In the genomic region with DNA sequence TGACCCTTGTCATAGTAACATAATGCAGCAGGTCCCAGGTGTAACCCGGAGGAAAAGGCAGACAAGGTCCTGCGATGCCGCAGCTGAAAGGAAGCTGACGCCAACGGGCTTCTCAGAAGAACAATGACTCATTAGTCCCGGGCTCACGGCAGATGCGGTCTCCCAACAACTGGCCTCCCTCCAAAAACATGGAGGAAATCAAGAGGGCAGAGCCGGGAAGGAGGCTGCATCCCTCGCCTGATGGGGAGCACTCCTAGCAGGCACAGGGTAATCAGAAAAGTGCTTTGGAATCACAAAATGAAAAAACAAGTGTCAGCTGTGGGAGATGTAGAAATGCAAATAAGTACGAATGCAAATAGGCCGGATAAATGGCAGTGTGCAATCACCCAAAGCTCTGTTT, we compare ENCODE assay signal across 9 cellular contexts.
DNase-seq lines count a peak whose midpoint lies in the region; ATAC-seq, FAIRE-seq and TF ChIP-seq lines count a peak whose summit lies in the region.
"Had no signal": no experiment of that assay in that cellular context is flagged by ENCODE, and none has a peak within 500 bp of the region (broad histone marks: within the 10 kb centered on the region; RNA-seq: fewer than 3 reads in every experiment).

No MANE protein-coding gene starts in this region.

- DNase-seq in EH (ENCODE audit: low read depth) (peak; percentile 87), NCI-H69 (lab: John Stamatoyannopoulos, UW) (peak; percentile 97), coronary artery (ENCODE audit: low spot score) (peak; percentile 82), pancreas (peak in 3 of 6 donors; percentile 54 to 69 (median 61)), stomach (no peak), immature natural killer cell (no peak)
- DNase-seq: activated T-cell treated with anti-CD3 and anti-CD28 coated beads, Interleukin-2, amount 50 U/mL, for 48 hours had no signal

- H3K27ac ChIP-seq in coronary artery, result peak overlapping the region in 1 of 2 donors; percentile 33
- peak overlapping the region in 3 of 4 donors; percentile 16 to 70 (median 38) for H3K27ac ChIP-seq in pancreas
- peak overlapping the region in 2 of 5 donors; percentile 14 to 17 for H3K27ac ChIP-seq in stomach

- no peak overlapping the region for H3K4me3 Mint-ChIP-seq in immature natural killer cell

- TF ChIP-seq CTCF in coronary artery (IDR thresholded peaks at IDR 0.05), result no peak
- TF ChIP-seq CTCF in pancreas (IDR thresholded peaks at IDR 0.05), result no peak
- TF ChIP-seq CTCF in stomach (IDR thresholded peaks at IDR 0.05), result no peak

- FAIRE-seq in pancreas (lab: Jason Lieb, UNC), result no peak

- H3K27me3 Mint-ChIP-seq in immature natural killer cell (ENCODE audit: low read depth in 3 of 3), result peaks cover 0 to 5% (median 3%) of the 10 kb centered on the region in 3 donors

- TF ChIP-seq POLR2A in stomach (IDR thresholded peaks at IDR 0.05), result no peak

- H3K36me3 Mint-ChIP-seq in immature natural killer cell, result no peaks in the 10 kb centered on the region

- H3K9me3 Mint-ChIP-seq in immature natural killer cell, result no peaks in the 10 kb centered on the region

- H3K9me3 ChIP-seq in pancreas (no peaks in the 10 kb centered on the region), stomach (no peaks in the 10 kb centered on the region)

- H3K27me3 ChIP-seq in pancreas (no peaks in the 10 kb centered on the region), stomach (no peaks in the 10 kb centered on the region)

- WGBS in pancreas, 2 donors, result 31 to 63% methylated on average over 12 of the region's 12 CpGs
- WGBS in stomach, 5 donors, result 43 to 65% (median 59%) methylated on average over 12 of the region's 12 CpGs

- TF ChIP-seq EP300 in stomach (IDR thresholded peaks at IDR 0.05), result no peak

- no peaks in the 10 kb centered on the region for H3K4me1 Mint-ChIP-seq in immature natural killer cell

- H3K4me3 ChIP-seq in coronary artery, result peak overlapping the region; percentile 51
- no peak overlapping the region for H3K4me3 ChIP-seq in pancreas
- peak overlapping the region in 1 of 4 donors; percentile 18 for H3K4me3 ChIP-seq in stomach

- H3K27ac Mint-ChIP-seq in immature natural killer cell, result peak overlapping the region in 1 of 6 donors; percentile 22

- ATAC-seq in pancreas, result peak in 3 of 4 donors; percentile 29 to 56 (median 44)
- no peak for ATAC-seq in GM18498 (IDR thresholded peaks at IDR 0.05; ENCODE audit: unreplicated experiment)
- ATAC-seq in HG02642 (IDR thresholded peaks at IDR 0.05; ENCODE audit: poor library complexity, unreplicated experiment), result no peak

- H3K4me1 ChIP-seq in pancreas (peaks cover 5 to 11% (median 10%) of the 10 kb centered on the region in 3 donors), stomach (peaks cover 5 to 18% (median 13%) of the 10 kb centered on the region in 4 donors)

- H3K36me3 ChIP-seq in pancreas (no peaks in the 10 kb centered on the region), stomach (no peaks in the 10 kb centered on the region)

- intact Hi-C loops in pancreas (cut with DNase I), result no loop called here
- intact Hi-C loops in stomach (cut with DNase I; ENCODE audit: low total_unique reads), result no loop called here

Comparison
In these comparisons a context has a peak if more than half of its experiments do, and no peak if none do; other contexts are left out.
1. DNase-seq: peak in EH (single experiment), NCI-H69 (single experiment) and coronary artery (single experiment); none in stomach (single experiment) and immature natural killer cell (0 of 3).
2. ATAC-seq: peak in pancreas (3 of 4); none in GM18498 (single experiment) and HG02642 (single experiment).